ENCODE assay signal across 20 cellular contexts in genomic region chr20:59895908-59896307, GRCh38.
"Had no signal": no experiment of that assay in that cellular context is flagged by ENCODE, and none has a peak within 500 bp of the region (broad histone marks: within the 10 kb centered on the region; RNA-seq: fewer than 3 reads in every experiment).

No MANE protein-coding gene starts in this region.

- H3K36me3 ChIP-seq: colonic mucosa, esophagus muscularis mucosa, gastroesophageal sphincter, heart right ventricle, lower lobe of right lung had no signal

- FAIRE-seq: endothelial cell of umbilical vein, keratinocyte had no signal

- H3K9me3 ChIP-seq: colonic mucosa, esophagus muscularis mucosa, gastroesophageal sphincter, heart right ventricle, lower lobe of right lung, mucosa of descending colon had no signal

- H3K4me1 ChIP-seq: colonic mucosa, esophagus muscularis mucosa, foreskin keratinocyte, gastroesophageal sphincter, heart right ventricle, lower lobe of right lung had no signal

- H3K27me3 ChIP-seq: colonic mucosa, esophagus muscularis mucosa, foreskin keratinocyte, gastroesophageal sphincter, heart right ventricle had no signal

- ATAC-seq: foreskin keratinocyte, gastroesophageal sphincter, heart right ventricle, left colon, left lobe of liver, lower lobe of right lung, mucosa of descending colon had no signal

- H3K27ac ChIP-seq: colonic mucosa, esophagus muscularis mucosa, foreskin keratinocyte, gastroesophageal sphincter, heart right ventricle, lower lobe of right lung had no signal

- H3K4me3 ChIP-seq: colonic mucosa, esophagus muscularis mucosa, gastroesophageal sphincter, heart right ventricle, lower lobe of right lung, mucosa of descending colon had no signal

- DNase-seq: cerebellar nuclear complex; colonic mucosa; cortex of kidney; effector CD4-positive, alpha-beta T cell; effector memory CD4-positive, alpha-beta T cell; foreskin keratinocyte; heart right ventricle; hypothalamus; immature natural killer cell; kidney glomerular epithelial cell; left colon; lower lobe of right lung; mesenchymal stem cell; mucosa of descending colon; naive B cell had no signal
